In the genomic region with DNA sequence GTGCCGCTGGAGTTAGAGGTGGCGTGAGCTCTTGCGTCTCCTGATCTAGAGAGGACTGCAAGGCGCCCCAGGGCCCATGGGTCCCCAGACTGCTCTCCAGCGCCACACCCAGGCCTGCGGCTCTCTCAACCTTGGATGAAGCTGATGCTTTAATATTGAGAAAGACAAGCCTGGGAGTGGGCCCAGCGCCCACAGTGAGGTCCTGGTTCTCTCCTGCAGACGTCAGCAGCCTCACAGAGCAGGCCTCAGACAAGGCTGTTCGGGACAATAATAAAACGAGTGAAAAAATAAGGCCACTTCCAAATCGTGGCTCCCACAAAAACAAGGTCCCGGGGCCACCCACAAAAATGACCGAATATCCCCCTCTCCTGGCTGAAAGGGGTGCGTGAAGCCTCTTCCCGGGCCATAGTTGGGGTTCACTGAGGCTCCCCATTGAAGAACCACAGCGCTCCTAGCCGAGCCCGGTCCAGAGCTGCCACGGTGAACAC, we compare ENCODE assay signal across 1 cellular context.
TF ChIP-seq lines count a peak whose summit lies in the region.

No MANE protein-coding gene starts in this region.

TF ChIP-seq in H1, 55 proteins besides CTCF, POLR2A, EP300 and RAD21:
- no peak for TF ChIP-seq SP1 (IDR thresholded peaks at IDR 0.05; ENCODE audit: low read depth, low read length)
- 0 out of 2 replicates have a peak, but pooled peaks have one; percentile 55 for TF ChIP-seq GABPA (IDR thresholded peaks at IDR 0.05; ENCODE audit: borderline replicate concordance, insufficient read depth, low read length)
